In the genomic region with DNA sequence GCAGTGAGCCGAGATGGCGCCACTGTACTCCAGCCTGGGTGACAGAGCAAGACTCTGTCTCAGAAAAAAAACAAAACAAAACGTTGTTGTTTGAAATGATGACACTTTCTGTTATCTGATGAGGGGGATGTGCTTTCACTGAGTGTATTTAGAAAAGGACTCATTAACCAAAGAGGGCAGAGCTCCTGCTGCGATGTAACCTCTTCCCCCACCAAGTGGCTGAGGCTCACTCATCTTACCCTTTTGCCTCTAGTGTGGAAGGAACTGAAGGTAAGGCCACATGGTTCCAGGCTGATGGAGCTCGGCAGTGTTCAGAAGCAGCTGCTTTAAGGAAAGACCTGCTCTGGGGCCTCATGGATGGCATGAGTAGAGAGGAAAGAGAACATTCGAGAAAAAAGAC, we compare ENCODE assay signal across 30 cellular contexts.
"Had no signal": no experiment of that assay in that cellular context is flagged by ENCODE, and none has a peak within 500 bp of the region (broad histone marks: within the 10 kb centered on the region; RNA-seq: fewer than 3 reads in every experiment).

No MANE protein-coding gene starts in this region.

- H3K4me3 Mint-ChIP-seq: activated CD8-positive, alpha-beta T cell treated with anti-CD3 and anti-CD28 coated beads for 36 hours; activated naive CD8-positive, alpha-beta T cell treated with anti-CD3 and anti-CD28 coated beads for 36 hours; activated naive CD8-positive, alpha-beta T cell treated with anti-CD3 and anti-CD28 coated beads, Interleukin-2, amount 50 U/mL, for 24 hours; activated T-cell treated with anti-CD3 and anti-CD28 coated beads, Interleukin-2, amount 50 U/mL, for 4 hours; brain; dendritic cell treated with granulocyte-macrophage colony-stimulating factor and Interleukin-4, amounts not matched to agents 40 ng/mL and 50 ng/mL, for 4 days; endodermal cell had no signal

- H3K4me3 ChIP-seq: adrenal gland, breast epithelium, cardiac muscle cell, coronary artery, dorsolateral prefrontal cortex had no signal

- H3K27ac ChIP-seq: adrenal gland, breast epithelium, cardiac muscle cell, coronary artery, dorsolateral prefrontal cortex had no signal

- H3K36me3 ChIP-seq: adrenal gland, breast epithelium, cardiac muscle cell had no signal

- FAIRE-seq: frontal cortex had no signal

- H3K27ac Mint-ChIP-seq: activated CD8-positive, alpha-beta T cell treated with anti-CD3 and anti-CD28 coated beads for 36 hours; activated naive CD8-positive, alpha-beta T cell treated with anti-CD3 and anti-CD28 coated beads for 36 hours; activated naive CD8-positive, alpha-beta T cell treated with anti-CD3 and anti-CD28 coated beads, Interleukin-2, amount 50 U/mL, for 24 hours; brain; dendritic cell treated with granulocyte-macrophage colony-stimulating factor and Interleukin-4, amounts not matched to agents 40 ng/mL and 50 ng/mL, for 4 days; endodermal cell had no signal

- ATAC-seq: activated CD8-positive, alpha-beta T cell treated with anti-CD3 and anti-CD28 coated beads for 36 hours; activated naive CD8-positive, alpha-beta T cell treated with anti-CD3 and anti-CD28 coated beads, Interleukin-2, amount 50 U/mL, for 24 hours; activated T-cell treated with anti-CD3 and anti-CD28 coated beads, Interleukin-2, amount 50 U/mL, for 4 hours; esophagus mucosa had no signal

- H3K27me3 ChIP-seq: adrenal gland, breast epithelium had no signal

- H3K9me3 ChIP-seq: adrenal gland had no signal

- H3K4me1 ChIP-seq: adrenal gland, breast epithelium had no signal

- DNase-seq: activated CD4-positive, alpha-beta T cell treated with anti-CD3 and anti-CD28 coated beads for 4 hours; activated CD4-positive, alpha-beta T cell treated with anti-CD3 and anti-CD28 coated beads, Interleukin-2, amount 50 U/mL, for 1 hour; activated CD4-positive, alpha-beta T cell treated with anti-CD3 and anti-CD28 coated beads, Interleukin-2, amount 50 U/mL, for 48 hours; activated CD4-positive, CD25-positive, alpha-beta regulatory T cell; activated CD4-positive, CD25-positive, alpha-beta regulatory T cell treated with anti-CD3 and anti-CD28 coated beads, Interleukin-2, amount 50 U/mL, for 72 hours; activated CD8-positive, alpha-beta memory T cell treated with anti-CD3 and anti-CD28 coated beads for 24 hours; activated CD8-positive, alpha-beta T cell treated with anti-CD3 and anti-CD28 coated beads for 36 hours; activated gamma-delta T cell; activated naive CD4-positive, alpha-beta T cell; activated naive CD4-positive, alpha-beta T cell treated with anti-CD3 and anti-CD28 coated beads, Interleukin-2, amount 50 U/mL, for 16 hours; activated naive CD8-positive, alpha-beta T cell treated with anti-CD3 and anti-CD28 coated beads for 36 hours; activated naive CD8-positive, alpha-beta T cell treated with anti-CD3 and anti-CD28 coated beads, Interleukin-2, amount 50 U/mL, for 24 hours; activated T-cell treated with anti-CD3 and anti-CD28 coated beads, Interleukin-2, amount 50 U/mL, for 4 hours; adrenal gland; amygdala; aorta; central memory CD4-positive, alpha-beta T cell; cerebellar nuclear complex; dorsolateral prefrontal cortex; effector memory CD4-positive, alpha-beta T cell; endodermal cell; foreskin fibroblast; head of caudate nucleus had no signal

- H3K36me3 Mint-ChIP-seq: brain had no signal

- H3K27me3 Mint-ChIP-seq: activated CD8-positive, alpha-beta T cell treated with anti-CD3 and anti-CD28 coated beads for 36 hours; activated naive CD8-positive, alpha-beta T cell treated with anti-CD3 and anti-CD28 coated beads for 36 hours; activated naive CD8-positive, alpha-beta T cell treated with anti-CD3 and anti-CD28 coated beads, Interleukin-2, amount 50 U/mL, for 24 hours had no signal

- H3K4me1 Mint-ChIP-seq: brain had no signal
